7 cellular contexts compared by ENCODE assay signal in the genomic region with DNA sequence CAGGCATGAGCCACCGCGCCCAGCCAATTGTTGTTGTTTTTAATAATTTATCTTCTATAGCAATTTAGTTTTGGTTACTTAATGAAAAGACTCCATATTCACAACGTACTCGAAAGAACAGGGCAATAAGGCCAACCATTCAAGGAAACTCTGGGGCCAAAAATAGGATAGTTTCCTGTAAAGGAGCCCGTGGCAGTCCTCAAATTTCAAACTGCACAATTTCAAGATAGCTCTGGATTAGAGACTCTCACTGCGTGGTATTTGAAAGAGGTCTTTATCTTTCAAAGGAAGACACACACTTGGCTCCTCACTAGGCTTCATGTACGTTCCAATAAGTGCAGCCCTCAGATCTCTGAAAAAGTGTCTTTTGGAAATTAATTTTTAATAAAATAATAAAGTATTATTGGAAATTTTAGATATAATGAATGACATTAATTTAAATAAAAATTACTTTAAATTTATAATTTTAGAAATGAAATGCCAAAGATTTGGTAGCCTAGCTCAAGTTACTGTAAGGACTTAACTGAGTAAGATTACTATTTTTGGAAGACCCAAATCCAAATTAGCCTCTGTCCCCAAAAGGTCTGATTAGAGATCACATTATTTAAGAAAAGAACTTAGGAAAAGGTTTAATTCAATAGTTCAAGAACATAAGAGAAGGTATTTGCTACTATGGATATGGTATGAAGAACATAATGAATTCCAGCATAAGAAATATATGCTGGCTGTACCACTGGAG.
"Had no signal": no experiment of that assay in that cellular context is flagged by ENCODE, and none has a peak within 500 bp of the region (broad histone marks: within the 10 kb centered on the region; RNA-seq: fewer than 3 reads in every experiment).

No MANE protein-coding gene starts in this region.

- ATAC-seq: GM23338 had no signal

- FAIRE-seq: H1, H54, HTR-8/SVneo had no signal

- H3K9me3 Mint-ChIP-seq: GM23338, H9, IgD-negative memory B cell had no signal

- H3K27me3 Mint-ChIP-seq: IgD-negative memory B cell had no signal

- H2AFZ ChIP-seq: GM23338 had no signal

- DNase-seq: H9, HCEC 1CT had no signal

- H3K4me1 Mint-ChIP-seq: GM23338, H9 had no signal

- H3K4me2 ChIP-seq: GM23338 had no signal

- H3K27ac Mint-ChIP-seq: GM23338, H9 had no signal

- H3K4me3 ChIP-seq: GM23338 had no signal

- H3K4me3 Mint-ChIP-seq: GM23338, H9, IgD-negative memory B cell had no signal
